Comparison of ENCODE assay signal across 5 cellular contexts in genomic region chr17:32981611-32982010, GRCh38. TPM values are rescaled to one million over a fixed set of nuclear protein-coding genes. Genes with fewer than 3 reads are reported as not detected.
"Had no signal": no experiment of that assay in that cellular context is flagged by ENCODE, and none has a peak within 500 bp of the region (broad histone marks: within the 10 kb centered on the region; RNA-seq: fewer than 3 reads in every experiment).

No MANE protein-coding gene starts in this region.

RNA-seq across cellular contexts. Expression of gene SPACA3, which starts 10.0 kb away (rescaled TPM):
- total RNA-seq: HepG2, HT-29, HT1080, IMR-90 had no signal
- polyA plus RNA-seq: HepG2, IMR-90 had no signal

RNA-seq across cellular contexts. Expression of gene TMEM98, which starts 53.7 kb away (rescaled TPM):
- polyA plus RNA-seq: IgD-negative memory B cell had no signal
